Comparison of ENCODE assay signal across 8 cellular contexts in genomic region chr7:7321681-7322080, GRCh38.
DNase-seq lines count a peak whose midpoint lies in the region; ATAC-seq and TF ChIP-seq lines count a peak whose summit lies in the region.

No MANE protein-coding gene starts in this region.

- no peak overlapping the region for H3K27ac ChIP-seq in A673 (ENCODE audit: low read depth, low read length, poor library complexity, severe bottlenecking)

- CTCF ChIA-PET in activated CD4-positive, alpha-beta T cell treated with anti-CD3 and anti-CD28 coated beads for 36 hours (lab: Charles Lee), result no interaction called here
- CTCF ChIA-PET in A673 (lab: Charles Lee), result no interaction called here
- CTCF ChIA-PET in activated CD4-positive, alpha-beta T cell treated with anti-CD3 and anti-CD28 coated beads, Interleukin-2, amount 10 ng/mL, durations not matched to agents 7 days and 5 days (lab: Charles Lee), result interaction anchor here (1.1 kb wide), 1 partner anchor 13 kb away, joined by 3 read pairs; no protein-coding TSS in a partner anchor

- H3K27me3 ChIP-seq in A673 (replicated peaks; ENCODE audit: insufficient read depth, low read depth, low read length, poor library complexity), result peaks cover 8% of the 10 kb centered on the region

- H3K4me3 Mint-ChIP-seq in activated CD4-positive, alpha-beta T cell treated with anti-CD3 and anti-CD28 coated beads, Interleukin-2, amount 10 ng/mL, durations not matched to agents 24 days and 14 days, result no peak overlapping the region
- H3K4me3 Mint-ChIP-seq in activated CD4-positive, alpha-beta T cell treated with anti-CD3 and anti-CD28 coated beads for 36 hours, result no peak overlapping the region
- H3K4me3 Mint-ChIP-seq in chondrocyte (ENCODE audit: unreplicated experiment), result no peak overlapping the region
- H3K4me3 Mint-ChIP-seq in activated CD4-positive, alpha-beta T cell treated with anti-CD3 and anti-CD28 coated beads, Interleukin-2, amount 10 ng/mL, durations not matched to agents 7 days and 5 days, result no peak overlapping the region

- H3K36me3 ChIP-seq in A673 (ENCODE audit: insufficient read depth, low read length, poor library complexity, severe bottlenecking), result no peaks in the 10 kb centered on the region

- no peaks in the 10 kb centered on the region for H3K27me3 Mint-ChIP-seq in activated CD4-positive, alpha-beta T cell treated with anti-CD3 and anti-CD28 coated beads, Interleukin-2, amount 10 ng/mL, durations not matched to agents 24 days and 14 days
- H3K27me3 Mint-ChIP-seq in activated CD4-positive, alpha-beta T cell treated with anti-CD3 and anti-CD28 coated beads for 36 hours, result no peaks in the 10 kb centered on the region
- peaks cover 15% of the 10 kb centered on the region for H3K27me3 Mint-ChIP-seq in chondrocyte (ENCODE audit: low read depth)
- H3K27me3 Mint-ChIP-seq in activated CD4-positive, alpha-beta T cell treated with anti-CD3 and anti-CD28 coated beads, Interleukin-2, amount 10 ng/mL, durations not matched to agents 7 days and 5 days, result no peaks in the 10 kb centered on the region

- no peaks in the 10 kb centered on the region for H3K9me3 ChIP-seq in A673 (ENCODE audit: low read depth, low read length, poor library complexity, severe bottlenecking)

- peak; percentile 51 for DNase-seq in activated CD4-positive, alpha-beta T cell treated with anti-CD3 and anti-CD28 coated beads, Interleukin-2, amount 10 ng/mL, durations not matched to agents 24 days and 14 days
- DNase-seq in activated CD4-positive, alpha-beta T cell treated with anti-CD3 and anti-CD28 coated beads for 36 hours, result no peak
- DNase-seq in chondrocyte (ENCODE audit: low spot score) (no peak), HCEC 1CT (no peak), A673 (ENCODE audit: low spot score) (no peak), amniotic stem cell (lab: John Stamatoyannopoulos, UW) (no peak)
- DNase-seq in activated CD4-positive, alpha-beta T cell treated with anti-CD3 and anti-CD28 coated beads, Interleukin-2, amount 10 ng/mL, durations not matched to agents 7 days and 5 days, result no peak

- no TSS peak for BruUV-seq in A673 (replicated peaks; lab: Mats Ljungman, UMichigan)

- no peaks in the 10 kb centered on the region for H3K36me3 Mint-ChIP-seq in activated CD4-positive, alpha-beta T cell treated with anti-CD3 and anti-CD28 coated beads, Interleukin-2, amount 10 ng/mL, durations not matched to agents 24 days and 14 days (ENCODE audit: low read depth)
- no peaks in the 10 kb centered on the region for H3K36me3 Mint-ChIP-seq in activated CD4-positive, alpha-beta T cell treated with anti-CD3 and anti-CD28 coated beads for 36 hours (ENCODE audit: low read depth)
- H3K36me3 Mint-ChIP-seq in chondrocyte (ENCODE audit: low read depth), result peaks cover 6% of the 10 kb centered on the region
- H3K36me3 Mint-ChIP-seq in activated CD4-positive, alpha-beta T cell treated with anti-CD3 and anti-CD28 coated beads, Interleukin-2, amount 10 ng/mL, durations not matched to agents 7 days and 5 days (ENCODE audit: low read depth), result no peaks in the 10 kb centered on the region

- no peak for TF ChIP-seq CTCF in chondrocyte (IDR thresholded peaks at IDR 0.05)
- TF ChIP-seq CTCF in A673 (conservative IDR thresholded peaks at IDR 0.05; ENCODE audit: low read depth, low read length), result no peak

- H3K9me3 Mint-ChIP-seq in activated CD4-positive, alpha-beta T cell treated with anti-CD3 and anti-CD28 coated beads, Interleukin-2, amount 10 ng/mL, durations not matched to agents 24 days and 14 days, result peaks cover 9% of the 10 kb centered on the region
- no peaks in the 10 kb centered on the region for H3K9me3 Mint-ChIP-seq in activated CD4-positive, alpha-beta T cell treated with anti-CD3 and anti-CD28 coated beads for 36 hours (ENCODE audit: low read depth)
- H3K9me3 Mint-ChIP-seq in chondrocyte (ENCODE audit: low read depth), result no peaks in the 10 kb centered on the region
- no peaks in the 10 kb centered on the region for H3K9me3 Mint-ChIP-seq in activated CD4-positive, alpha-beta T cell treated with anti-CD3 and anti-CD28 coated beads, Interleukin-2, amount 10 ng/mL, durations not matched to agents 7 days and 5 days

- no peaks in the 10 kb centered on the region for H3K4me1 Mint-ChIP-seq in activated CD4-positive, alpha-beta T cell treated with anti-CD3 and anti-CD28 coated beads, Interleukin-2, amount 10 ng/mL, durations not matched to agents 24 days and 14 days
- no peaks in the 10 kb centered on the region for H3K4me1 Mint-ChIP-seq in activated CD4-positive, alpha-beta T cell treated with anti-CD3 and anti-CD28 coated beads for 36 hours
- peaks cover 13% of the 10 kb centered on the region for H3K4me1 Mint-ChIP-seq in chondrocyte (ENCODE audit: low read depth)
- no peaks in the 10 kb centered on the region for H3K4me1 Mint-ChIP-seq in activated CD4-positive, alpha-beta T cell treated with anti-CD3 and anti-CD28 coated beads, Interleukin-2, amount 10 ng/mL, durations not matched to agents 7 days and 5 days

- intact Hi-C loops in activated CD4-positive, alpha-beta T cell treated with anti-CD3 and anti-CD28 coated beads, Interleukin-2, amount 10 ng/mL, durations not matched to agents 24 days and 14 days (cut with micrococcal nuclease), result no loop called here
- intact Hi-C loops in activated CD4-positive, alpha-beta T cell treated with anti-CD3 and anti-CD28 coated beads for 36 hours (cut with DNase I, micrococcal nuclease), result no loop called here
- intact Hi-C loops in A673 (cut with micrococcal nuclease; ENCODE audit: unreplicated experiment), result no loop called here

- POLR2A ChIA-PET in activated CD4-positive, alpha-beta T cell treated with anti-CD3 and anti-CD28 coated beads for 36 hours (lab: Charles Lee), result no interaction called here
- POLR2A ChIA-PET in A673 (lab: Charles Lee; ENCODE audit: low non-redundant PET), result no interaction called here
- POLR2A ChIA-PET in activated CD4-positive, alpha-beta T cell treated with anti-CD3 and anti-CD28 coated beads, Interleukin-2, amount 10 ng/mL, durations not matched to agents 7 days and 5 days (lab: Charles Lee), result no interaction called here

- ATAC-seq in activated CD4-positive, alpha-beta T cell treated with anti-CD3 and anti-CD28 coated beads for 36 hours, result no peak
- peak; percentile 91 for ATAC-seq in HG03439 (IDR thresholded peaks at IDR 0.05; ENCODE audit: unreplicated experiment)

- H3K4me1 ChIP-seq in A673 (ENCODE audit: insufficient read depth, low read length, poor library complexity, severe bottlenecking), result no peaks in the 10 kb centered on the region

- no peak overlapping the region for H3K4me3 ChIP-seq in A673 (ENCODE audit: low read depth, low read length, poor library complexity, severe bottlenecking)

- no peak overlapping the region for H3K27ac Mint-ChIP-seq in activated CD4-positive, alpha-beta T cell treated with anti-CD3 and anti-CD28 coated beads, Interleukin-2, amount 10 ng/mL, durations not matched to agents 24 days and 14 days
- no peak overlapping the region for H3K27ac Mint-ChIP-seq in activated CD4-positive, alpha-beta T cell treated with anti-CD3 and anti-CD28 coated beads for 36 hours
- H3K27ac Mint-ChIP-seq in chondrocyte (ENCODE audit: unreplicated experiment), result peak overlapping the region; percentile 64
- no peak overlapping the region for H3K27ac Mint-ChIP-seq in activated CD4-positive, alpha-beta T cell treated with anti-CD3 and anti-CD28 coated beads, Interleukin-2, amount 10 ng/mL, durations not matched to agents 7 days and 5 days
